In genomic region chr7:101201695-101202602, GRCh38 we compare ENCODE assay signal across 1 cellular context.
TF ChIP-seq lines count a peak whose summit lies in the region.

No MANE protein-coding gene starts in this region.

TF ChIP-seq in HepG2, 621 proteins besides CTCF, POLR2A, EP300 and RAD21 (continued from another document and continues in another):
- TF ChIP-seq ZBTB39 (CRISPR knock-in tag; IDR thresholded peaks at IDR 0.05) (no peak), MBD4 (IDR thresholded peaks at IDR 0.05; ENCODE audit: borderline replicate concordance, low read length) (no peak), CENPX (CRISPR knock-in tag; IDR thresholded peaks at IDR 0.05) (no peak), ATAD3A (CRISPR knock-in tag; IDR thresholded peaks at IDR 0.05) (no peak), ZNF121 (CRISPR knock-in tag; IDR thresholded peaks at IDR 0.05) (peak; percentile 64; the same call in 1 of the 2 replicates), THRA (CRISPR knock-in tag; IDR thresholded peaks at IDR 0.05; ENCODE audit: borderline replicate concordance) (peak; percentile 10; the same call in 1 of the 2 replicates), ZNF33B (CRISPR knock-in tag; IDR thresholded peaks at IDR 0.05) (no peak), GMEB1 (CRISPR knock-in tag; IDR thresholded peaks at IDR 0.05; ENCODE audit: borderline replicate concordance) (no peak), KDM5A (IDR thresholded peaks at IDR 0.05; ENCODE audit: borderline replicate concordance, low read length) (peak; percentile 51; the same call in 1 of the 2 replicates), AKAP8 (CRISPR knock-in tag; IDR thresholded peaks at IDR 0.05) (peak; percentile 25; the same call in 1 of the 2 replicates), ZNF296 (CRISPR knock-in tag; conservative IDR thresholded peaks at IDR 0.05) (0 out of 2 replicates have a peak, but pooled peaks have one; percentile 56), ZNF879 (CRISPR knock-in tag; IDR thresholded peaks at IDR 0.05) (no peak; the same call in 1 of the 2 replicates), CEBPB (IDR thresholded peaks at IDR 0.05; ENCODE audit: borderline replicate concordance, low read depth, low read length) (no peak), TRIM22 (IDR thresholded peaks at IDR 0.05) (no peak), TRAFD1 (CRISPR knock-in tag; IDR thresholded peaks at IDR 0.05; ENCODE audit: borderline replicate concordance) (0 out of 2 replicates have a peak, but pooled peaks have one; percentile 48), RXRA (CRISPR knock-in tag; IDR thresholded peaks at IDR 0.05) (peak; percentile 84), LBX2 (CRISPR knock-in tag; IDR thresholded peaks at IDR 0.05; ENCODE audit: borderline replicate concordance) (no peak), GATA4 (IDR thresholded peaks at IDR 0.05; ENCODE audit: borderline replicate concordance, low read depth) (peak; percentile 46; the same call in 1 of the 2 replicates), THAP11 (CRISPR knock-in tag; IDR thresholded peaks at IDR 0.05) (0 out of 2 replicates have a peak, but pooled peaks have one; percentile 12), HMGXB4 (CRISPR knock-in tag; IDR thresholded peaks at IDR 0.05; ENCODE audit: borderline replicate concordance in 1 of 2, low read depth in 1 of 2) (peak; percentile 63 to 87; a peak in 2 of 4 replicates), TFE3 (CRISPR knock-in tag; IDR thresholded peaks at IDR 0.05) (no peak), MTF1 (CRISPR knock-in tag; IDR thresholded peaks at IDR 0.05) (no peak), ZXDC (CRISPR knock-in tag; IDR thresholded peaks at IDR 0.05) (no peak), HNRNPLL (IDR thresholded peaks at IDR 0.05; ENCODE audit: low read depth, low read length, poor library complexity, severe bottlenecking) (peak; percentile 57), MXD3 (CRISPR knock-in tag; IDR thresholded peaks at IDR 0.05) (0 out of 2 replicates have a peak, but pooled peaks have one; percentile 6), ZNF253 (CRISPR knock-in tag; IDR thresholded peaks at IDR 0.05; ENCODE audit: borderline replicate concordance) (peak; percentile 64; the same call in 1 of the 2 replicates), SIX4 (CRISPR knock-in tag; IDR thresholded peaks at IDR 0.05) (no peak; the same call in 1 of the 2 replicates), YEATS2 (CRISPR knock-in tag; IDR thresholded peaks at IDR 0.05; ENCODE audit: borderline replicate concordance) (no peak), BRCA1 (CRISPR knock-in tag; IDR thresholded peaks at IDR 0.05) (no peak), SP5 (CRISPR knock-in tag; IDR thresholded peaks at IDR 0.05; ENCODE audit: borderline replicate concordance, low read depth) (no peak), ZNF354B (CRISPR knock-in tag; IDR thresholded peaks at IDR 0.05) (no peak), ZMYM2 (CRISPR knock-in tag; IDR thresholded peaks at IDR 0.05) (no peak), ZNF550 (CRISPR knock-in tag; IDR thresholded peaks at IDR 0.05; ENCODE audit: borderline replicate concordance) (0 out of 2 replicates have a peak, but pooled peaks have one; percentile 56), ZBTB8A (CRISPR knock-in tag; IDR thresholded peaks at IDR 0.05; ENCODE audit: borderline replicate concordance, low read depth) (no peak), ZNF263 (CRISPR knock-in tag; IDR thresholded peaks at IDR 0.05) (peak; percentile 56; the same call in 1 of the 2 replicates), GTF3A (CRISPR knock-in tag; conservative IDR thresholded peaks at IDR 0.05) (no peak), SP140L (CRISPR knock-in tag; IDR thresholded peaks at IDR 0.05; ENCODE audit: borderline replicate concordance) (no peak), RBAK (CRISPR knock-in tag; IDR thresholded peaks at IDR 0.05) (no peak), SNRNP70 (IDR thresholded peaks at IDR 0.05; ENCODE audit: low read depth, low read length) (no peak), ZNF326 (CRISPR knock-in tag; IDR thresholded peaks at IDR 0.05; ENCODE audit: borderline replicate concordance) (no peak), TFDP2 (CRISPR knock-in tag; IDR thresholded peaks at IDR 0.05) (peak; percentile 73), MLX (CRISPR knock-in tag; IDR thresholded peaks at IDR 0.05) (no peak), TCF12 (IDR thresholded peaks at IDR 0.05) (no peak), TCF12 (CRISPR knock-in tag; IDR thresholded peaks at IDR 0.05) (peak; percentile 93), MYC (CRISPR knock-in tag; IDR thresholded peaks at IDR 0.05; ENCODE audit: borderline replicate concordance) (peak; percentile 70), HDAC1 (CRISPR knock-in tag; IDR thresholded peaks at IDR 0.05) (peak; percentile 56; the same call in 1 of the 2 replicates), FOXC1 (CRISPR knock-in tag; IDR thresholded peaks at IDR 0.05; ENCODE audit: borderline replicate concordance) (peak; percentile 66; the same call in 1 of the 2 replicates), POGZ (CRISPR knock-in tag; IDR thresholded peaks at IDR 0.05) (peak; percentile 55), MEF2D (CRISPR knock-in tag; IDR thresholded peaks at IDR 0.05) (no peak)
